ENCODE assay signal across 2 cellular contexts in genomic region chr14:40096968-40097367, GRCh38.
A peak's percentile ranks its signal among the peaks of the same experiment; 100 is the strongest.
TF ChIP-seq lines count a peak whose summit lies in the region.

No MANE protein-coding gene starts in this region.

TF ChIP-seq in A549, 52 proteins besides CTCF, POLR2A, EP300 and RAD21 (continued from another document):
- TF ChIP-seq HOXB5 (CRISPR knock-in tag; IDR thresholded peaks at IDR 0.05), result no peak
- TF ChIP-seq MAFK (IDR thresholded peaks at IDR 0.05; ENCODE audit: partially characterized antibody), result peak; percentile 69
- TF ChIP-seq JUNB (IDR thresholded peaks at IDR 0.05), result no peak

TF ChIP-seq in GM23338, 12 proteins besides CTCF, POLR2A, EP300 and RAD21 (continued from another document):
- TF ChIP-seq REST (IDR thresholded peaks at IDR 0.05; ENCODE audit: unreplicated experiment) (no peak), ZNF331 (CRISPR knock-in tag; IDR thresholded peaks at IDR 0.05; ENCODE audit: low read depth) (no peak), POLR2AphosphoS5 (IDR thresholded peaks at IDR 0.05; ENCODE audit: low read depth) (no peak), JUNB (IDR thresholded peaks at IDR 0.05; ENCODE audit: unreplicated experiment) (no peak), ZNF114 (CRISPR knock-in tag; IDR thresholded peaks at IDR 0.05) (no peak), ZNF462 (CRISPR knock-in tag; IDR thresholded peaks at IDR 0.05) (no peak)
